Comparison of ENCODE assay signal across 9 cellular contexts in the genomic region with DNA sequence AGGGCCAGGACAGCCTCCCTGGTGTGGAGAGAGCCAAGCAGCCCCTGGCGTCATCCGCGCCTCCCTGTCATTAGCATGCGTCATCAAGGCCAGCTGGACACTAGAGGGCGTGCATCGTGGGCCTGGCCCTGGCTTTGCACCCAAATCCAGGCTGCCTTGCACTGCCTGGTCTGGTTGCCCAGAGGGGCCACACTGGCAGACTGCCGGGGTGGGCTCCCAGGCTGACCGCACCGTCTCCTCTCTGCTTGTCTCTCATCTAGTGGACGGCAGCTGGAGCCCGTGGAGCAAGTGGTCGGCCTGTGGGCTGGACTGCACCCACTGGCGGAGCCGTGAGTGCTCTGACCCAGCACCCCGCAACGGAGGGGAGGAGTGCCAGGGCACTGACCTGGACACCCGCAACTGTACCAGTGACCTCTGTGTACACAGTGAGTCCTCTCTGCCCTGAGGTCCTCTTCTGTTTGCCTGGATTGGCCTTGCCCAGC. TPM values are rescaled to one million over a fixed set of nuclear protein-coding genes. Genes with fewer than 3 reads are reported as not detected.
DNase-seq lines count a peak whose midpoint lies in the region; ATAC-seq and TF ChIP-seq lines count a peak whose summit lies in the region.
"Had no signal": no experiment of that assay in that cellular context is flagged by ENCODE, and none has a peak within 500 bp of the region (broad histone marks: within the 10 kb centered on the region; RNA-seq: fewer than 3 reads in every experiment).

No MANE protein-coding gene starts in this region.

- H3K4me3 Mint-ChIP-seq in central memory CD8-positive, alpha-beta T cell = no peak overlapping the region
- H3K4me3 Mint-ChIP-seq in stimulated activated naive CD8-positive, alpha-beta T cell treated with anti-CD3 and anti-CD28 coated beads, Interleukin-15, amount 100 ng/mL, for 72 hours = no peak overlapping the region

- H3K4me1 ChIP-seq in liver (ENCODE audit: control insufficient read depth in 4 of 4, insufficient read depth in 4 of 4, low read length in 3 of 4) = peaks cover 0 to 10% (median 3%) of the 10 kb centered on the region in 4 donors

- peaks cover 18% of the 10 kb centered on the region for H3K4me1 Mint-ChIP-seq in central memory CD8-positive, alpha-beta T cell
- peaks cover 22% of the 10 kb centered on the region for H3K4me1 Mint-ChIP-seq in stimulated activated naive CD8-positive, alpha-beta T cell treated with anti-CD3 and anti-CD28 coated beads, Interleukin-15, amount 100 ng/mL, for 72 hours

- no peaks in the 10 kb centered on the region for H3K9me3 ChIP-seq in liver (ENCODE audit: control insufficient read depth in 4 of 4, low read length in 3 of 4)

- H3K27ac Mint-ChIP-seq in central memory CD8-positive, alpha-beta T cell (ENCODE audit: low read depth) = peak overlapping the region; percentile 44
- H3K27ac Mint-ChIP-seq in stimulated activated naive CD8-positive, alpha-beta T cell treated with anti-CD3 and anti-CD28 coated beads, Interleukin-15, amount 100 ng/mL, for 72 hours = no peak overlapping the region

- H3K4me3 ChIP-seq in BJ (ENCODE audit: low read depth, low read length) = no peak overlapping the region
- no peak overlapping the region for H3K4me3 ChIP-seq in liver (ENCODE audit: low read depth in 1 of 3, low read length in 3 of 3)

- 30% methylated on average over 17 of the region's 17 CpGs for WGBS in liver

- H3K27me3 Mint-ChIP-seq in central memory CD8-positive, alpha-beta T cell = peaks cover 22% of the 10 kb centered on the region
- H3K27me3 Mint-ChIP-seq in stimulated activated naive CD8-positive, alpha-beta T cell treated with anti-CD3 and anti-CD28 coated beads, Interleukin-15, amount 100 ng/mL, for 72 hours = peaks cover 42% of the 10 kb centered on the region

- CTCF ChIA-PET in BJ (lab: Yijun Ruan, JAX) = interaction anchor here (1.1 to 1.5 kb wide), 2 partner anchors 26 to 228 kb away, joined by 3 read pairs; no protein-coding TSS in a partner anchor

- peak in 1 of 2 donors; percentile 55 for TF ChIP-seq RAD21 in liver (IDR thresholded peaks at IDR 0.05)

- ATAC-seq in central memory CD8-positive, alpha-beta T cell (replicated peaks; ENCODE audit: extremely low read depth, poor library complexity, severe bottlenecking) = no peak
- no peak for ATAC-seq in HG03280 (IDR thresholded peaks at IDR 0.05; ENCODE audit: unreplicated experiment)
- ATAC-seq in stimulated activated naive CD8-positive, alpha-beta T cell treated with anti-CD3 and anti-CD28 coated beads, Interleukin-15, amount 100 ng/mL, for 72 hours = no peak
- no peak for ATAC-seq in HG03025 (IDR thresholded peaks at IDR 0.05; ENCODE audit: low FRiP score, unreplicated experiment)

- POLR2A ChIA-PET in BJ (lab: Charles Lee) = no interaction called here

- TF ChIP-seq CTCF in BJ (IDR thresholded peaks at IDR 0.05; ENCODE audit: insufficient read depth, low read depth, low read length) = peak; percentile 52
- peak; percentile 2 for TF ChIP-seq CTCF in liver (IDR thresholded peaks at IDR 0.05; ENCODE audit: low read depth, low read length, missing input control)

- H3K9me3 Mint-ChIP-seq in central memory CD8-positive, alpha-beta T cell = no peaks in the 10 kb centered on the region
- peaks cover 0 to 23% of the 10 kb centered on the region in 2 donors for H3K9me3 Mint-ChIP-seq in stimulated activated naive CD8-positive, alpha-beta T cell treated with anti-CD3 and anti-CD28 coated beads, Interleukin-15, amount 100 ng/mL, for 72 hours

- H3K9ac ChIP-seq in liver (ENCODE audit: low read depth in 1 of 2, low read length in 2 of 2) = no peak overlapping the region

- H3K27me3 ChIP-seq in BJ (ENCODE audit: control insufficient read depth, insufficient read depth, low read length) (peaks cover 23% of the 10 kb centered on the region), liver (ENCODE audit: control insufficient read depth in 4 of 4, insufficient read depth in 4 of 4, low read length in 3 of 4) (peaks cover 0 to 5% (median 0%) of the 10 kb centered on the region in 4 donors)

- H3K36me3 Mint-ChIP-seq in central memory CD8-positive, alpha-beta T cell (ENCODE audit: insufficient read depth) = peaks cover 20% of the 10 kb centered on the region

- H3K36me3 ChIP-seq in BJ (ENCODE audit: control insufficient read depth, insufficient read depth, low read length) (no peaks in the 10 kb centered on the region), liver (ENCODE audit: control insufficient read depth in 4 of 4, insufficient read depth in 3 of 4, low read depth in 1 of 4, low read length in 3 of 4) (no peaks in the 10 kb centered on the region)

- DNase-seq in BJ (ENCODE audit: low read depth) (no peak), HuH-7 (ENCODE audit: low spot score) (peak; percentile 97), amniotic stem cell (lab: John Stamatoyannopoulos, UW) (no peak)
- DNase-seq in central memory CD8-positive, alpha-beta T cell (ENCODE audit: low spot score in 2 of 2) = no peak
- DNase-seq in stimulated activated naive CD8-positive, alpha-beta T cell treated with anti-CD3 and anti-CD28 coated beads, Interleukin-15, amount 100 ng/mL, for 72 hours = no peak
- DNase-seq: NCI-H2171 had no signal

- H3K27ac ChIP-seq in liver (ENCODE audit: low read depth in 1 of 2, low read length in 2 of 2) = no peak overlapping the region

TF ChIP-seq in liver, 16 proteins besides CTCF, POLR2A, EP300 and RAD21:
- TF ChIP-seq JUND (IDR thresholded peaks at IDR 0.05) (no peak), RXRA (IDR thresholded peaks at IDR 0.05) (peak in 1 of 2 donors; percentile 82), HNF4A (conservative IDR thresholded peaks at IDR 0.05) (peak in 1 of 2 donors; percentile 55), SP1 (IDR thresholded peaks at IDR 0.05) (peak; percentile 65), HNF4G (IDR thresholded peaks at IDR 0.05) (no peak)
TF ChIP-seq in liver: peak in this region for 3.

RNA-seq across cellular contexts. Expression of gene HK3, which starts 29.0 kb away (rescaled TPM):
- polyA plus RNA-seq in BJ (2011; rRNA removed) (not detected in 2 replicates), liver (1 to 10 TPM; 4.3 to 9.9 TPM)
- polyA minus RNA-seq in BJ (2011; rRNA and poly(A)+ RNA removed) = not detected in 2 replicates
- total RNA-seq in liver = 10 to 100 TPM; 16.7 to 25.5 TPM

RNA-seq across cellular contexts. Expression of gene UNC5A, which starts 59.8 kb away (rescaled TPM):
- polyA plus RNA-seq in BJ (2011; rRNA removed) (not detected in 2 replicates), liver (under 1 TPM; 0.03 to 0.07 TPM)
- polyA minus RNA-seq in BJ (2011; rRNA and poly(A)+ RNA removed) = not detected in 2 replicates
- under 1 TPM in 1 of 2 donors, not detected in 1; under 0.01 TPM for total RNA-seq in liver
